8 cellular contexts compared by ENCODE assay signal in genomic region chr3:194089357-194090177, GRCh38. TPM values are rescaled to one million over a fixed set of nuclear protein-coding genes. Genes with fewer than 3 reads are reported as not detected.
A peak's percentile ranks its signal among the peaks of the same experiment; 100 is the strongest.
DNase-seq lines count a peak whose midpoint lies in the region; ATAC-seq and TF ChIP-seq lines count a peak whose summit lies in the region.

No MANE protein-coding gene starts in this region.

- H3K4me3 ChIP-seq in HFF-Myc (replicated peaks; ENCODE audit: low read depth, low read length) = no peak overlapping the region
- H3K4me3 ChIP-seq in body of pancreas = no peak overlapping the region
- H3K4me3 ChIP-seq in colonic mucosa = no peak overlapping the region

- H3K9me3 ChIP-seq in body of pancreas (no peaks in the 10 kb centered on the region), colonic mucosa (no peaks in the 10 kb centered on the region)

- intact Hi-C loops in body of pancreas (cut with DNase I) (no loop called here), left colon (cut with DNase I, micrococcal nuclease) (no loop called here), colonic mucosa (cut with DNase I) (no loop called here)

- TF ChIP-seq CTCF in HFF-Myc (IDR thresholded peaks at IDR 0.05; ENCODE audit: low read depth, low read length, missing control alignments) (no peak), body of pancreas (IDR thresholded peaks at IDR 0.05) (no peak), colonic mucosa (IDR thresholded peaks at IDR 0.05) (no peak)

- H3K4me1 ChIP-seq in body of pancreas = peaks cover 10% of the 10 kb centered on the region
- no peaks in the 10 kb centered on the region for H3K4me1 ChIP-seq in colonic mucosa

- WGBS in body of pancreas, 2 donors = 57 to 74% methylated on average over 10 to 18 of the region's 18 CpGs

- H3K27me3 ChIP-seq in body of pancreas (no peaks in the 10 kb centered on the region), colonic mucosa (no peaks in the 10 kb centered on the region)

- H3K36me3 ChIP-seq in body of pancreas (replicated peaks in 1 of 2; ENCODE audit: insufficient read depth in 1 of 2, low read depth in 2 of 2) (no peaks in the 10 kb centered on the region), colonic mucosa (no peaks in the 10 kb centered on the region)

- ATAC-seq in body of pancreas (peak; percentile 83), left colon (peak; percentile 27)

- TF ChIP-seq POLR2A in body of pancreas (IDR thresholded peaks at IDR 0.05) = peak in 1 of 3 donors; percentile 7

- DNase-seq in NK-92 treated with Interleukin-12 subunit alpha and Interleukin-12 subunit beta, amount 100 ng/mL, for 24 hours (lab: John Stamatoyannopoulos, UW) = peak; percentile 66
- no peak for DNase-seq in NK-92 (lab: John Stamatoyannopoulos, UW; ENCODE audit: unreplicated experiment)
- peak; percentile 84 for DNase-seq in HFF-Myc (ENCODE audit: extremely low read depth, low read depth)
- DNase-seq in NCI-H2196 treated with DMSO at 0.1 percent for 48 hours (lab: John Stamatoyannopoulos, UW; ENCODE audit: unreplicated experiment) = peak; percentile 71
- peak; percentile 51 to 88 (median 69) for DNase-seq in body of pancreas
- DNase-seq in left colon = peak; percentile 44 to 79
- peak; percentile 39 for DNase-seq in stimulated activated CD8-positive, alpha-beta memory T cell treated with anti-CD3 and anti-CD28 coated beads, Interleukin-4, amount 100 ng/mL, for 48 hours
- no peak for DNase-seq in colonic mucosa

- H3K9ac ChIP-seq in colonic mucosa (ENCODE audit: low read depth in 2 of 2, low read length in 2 of 2) = no peak overlapping the region

- H3K27ac ChIP-seq in body of pancreas (peak overlapping the region in 3 of 4 donors; percentile 29 to 80 (median 34)), colonic mucosa (no peak overlapping the region)

RNA-seq across cellular contexts. Expression of gene HES1, which starts 46.4 kb away (rescaled TPM):
- 10 to 100 TPM; 28.5 to 49.1 TPM for total RNA-seq in body of pancreas
- total RNA-seq in left colon = 100 to 1,000 TPM in 1 of 2 donors, 10 to 100 TPM in 1; 98.7 to 147 TPM
- 100 to 1,000 TPM; 102 TPM for total RNA-seq in colonic mucosa

Comparison
In these comparisons a context has a peak if more than half of its experiments do, and no peak if none do; other contexts are left out.
1. DNase-seq: peak in NK-92 treated with Interleukin-12 subunit alpha and Interleukin-12 subunit beta, amount 100 ng/mL, for 24 hours (single experiment), HFF-Myc (single experiment), NCI-H2196 treated with DMSO at 0.1 percent for 48 hours (single experiment), body of pancreas (4 of 4), left colon (2 of 2) and stimulated activated CD8-positive, alpha-beta memory T cell treated with anti-CD3 and anti-CD28 coated beads, Interleukin-4, amount 100 ng/mL, for 48 hours (single experiment); none in NK-92 (single experiment) and colonic mucosa (single experiment).